ENCODE assay signal across 8 cellular contexts in the genomic region with DNA sequence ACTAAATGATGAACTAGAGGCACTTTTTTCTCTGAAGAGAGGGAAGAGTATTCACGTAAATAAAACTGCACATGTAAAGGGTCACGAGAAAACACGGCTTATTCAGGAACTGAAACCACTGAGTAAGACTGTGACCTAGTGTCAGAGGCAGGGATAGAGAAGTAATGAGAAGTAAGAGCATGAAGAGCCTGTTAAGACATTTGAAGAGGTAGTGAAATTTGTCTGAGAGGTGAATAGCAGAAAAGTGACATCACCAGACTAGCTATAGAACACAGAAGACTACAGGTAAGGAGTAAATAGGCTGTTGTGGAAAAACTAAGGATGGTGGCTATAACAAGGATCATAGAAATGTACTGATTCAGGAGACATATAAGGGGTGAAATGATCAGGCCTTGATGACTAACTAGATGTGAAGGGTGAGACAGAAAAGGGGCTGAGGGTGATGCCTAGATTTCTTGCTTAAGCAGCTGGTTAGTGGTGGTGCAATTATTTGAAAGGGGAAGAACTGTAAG.
A peak's percentile ranks its signal among the peaks of the same experiment; 100 is the strongest.
DNase-seq lines count a peak whose midpoint lies in the region; ATAC-seq and TF ChIP-seq lines count a peak whose summit lies in the region.

No MANE protein-coding gene starts in this region.

- DNase-seq in GM10266 (ENCODE audit: extremely low spot score) (peak; percentile 58), heart right ventricle (no peak), G401 (ENCODE audit: low spot score) (no peak), hepatocyte (ENCODE audit: low spot score) (no peak), NCI-H1105 treated with DMSO at 0.1 percent for 48 hours (lab: John Stamatoyannopoulos, UW) (no peak)
- no peak for DNase-seq in stimulated activated CD4-positive, alpha-beta T cell treated with anti-CD3 and anti-CD28 coated beads, Interleukin-12 subunit alpha, Interleukin-12 subunit beta, amount 100 ng/mL, for 4 hours

- no peaks in the 10 kb centered on the region for H3K27me3 ChIP-seq in heart right ventricle
- no peaks in the 10 kb centered on the region for H3K27me3 ChIP-seq in hepatocyte

- TF ChIP-seq CTCF in GM10266 (IDR thresholded peaks at IDR 0.05; ENCODE audit: control insufficient read depth, insufficient read depth, low read depth, missing control alignments), result no peak
- TF ChIP-seq CTCF in heart right ventricle (IDR thresholded peaks at IDR 0.05), result no peak
- no peak for TF ChIP-seq CTCF in hepatocyte (IDR thresholded peaks at IDR 0.05; ENCODE audit: poor library complexity)

- intact Hi-C loops in heart right ventricle (cut with DNase I), result no loop called here

- H3K36me3 ChIP-seq in heart right ventricle (peaks cover 0 to 77% (median 20%) of the 10 kb centered on the region in 9 donors), hepatocyte (replicated peaks; ENCODE audit: insufficient read depth, low read depth) (peaks cover 6% of the 10 kb centered on the region)

- peaks cover 0 to 9% (median 0%) of the 10 kb centered on the region in 11 donors for H3K9me3 ChIP-seq in heart right ventricle
- H3K9me3 ChIP-seq in hepatocyte (ENCODE audit: low read depth), result no peaks in the 10 kb centered on the region

- ATAC-seq in GM21367 (IDR thresholded peaks at IDR 0.05; ENCODE audit: unreplicated experiment), result peak; percentile 99
- ATAC-seq in HG03521 (IDR thresholded peaks at IDR 0.05; ENCODE audit: unreplicated experiment), result peak; percentile 100
- ATAC-seq in heart right ventricle, result peak in 6 of 8 donors; percentile 43 to 75 (median 69)

- H3K4me2 ChIP-seq in hepatocyte, result no peak overlapping the region

- no peaks in the 10 kb centered on the region for H3K79me2 ChIP-seq in hepatocyte

- H4K20me1 ChIP-seq in hepatocyte (ENCODE audit: insufficient read depth, poor library complexity, severe bottlenecking), result no peaks in the 10 kb centered on the region

- H3K4me3 ChIP-seq in heart right ventricle (no peak overlapping the region), hepatocyte (no peak overlapping the region)

- 74 to 88% methylated on average over 3 of the region's 3 CpGs for WGBS in heart right ventricle, 2 donors
- WGBS in hepatocyte (ENCODE audit: low lambda C conversion rate, missing lambda C conversion rate), result 99% methylated on average over 3 of the region's 3 CpGs

- no peak overlapping the region for H2AFZ ChIP-seq in hepatocyte

- H3K4me1 ChIP-seq in heart right ventricle, result peaks cover 0 to 25% (median 0%) of the 10 kb centered on the region in 9 donors
- H3K4me1 ChIP-seq in hepatocyte (ENCODE audit: insufficient read depth), result no peaks in the 10 kb centered on the region

- in situ Hi-C loops in G401 (cut with HindIII; ENCODE audit: low sequenced_read_pairs), result no loop called here

- H3K27ac ChIP-seq in heart right ventricle (peak overlapping the region in 3 of 10 donors; percentile 1 to 82 (median 26)), hepatocyte (no peak overlapping the region)

- H3K9me2 ChIP-seq in hepatocyte (replicated peaks; ENCODE audit: insufficient read depth), result no peaks in the 10 kb centered on the region
